In the genomic region with DNA sequence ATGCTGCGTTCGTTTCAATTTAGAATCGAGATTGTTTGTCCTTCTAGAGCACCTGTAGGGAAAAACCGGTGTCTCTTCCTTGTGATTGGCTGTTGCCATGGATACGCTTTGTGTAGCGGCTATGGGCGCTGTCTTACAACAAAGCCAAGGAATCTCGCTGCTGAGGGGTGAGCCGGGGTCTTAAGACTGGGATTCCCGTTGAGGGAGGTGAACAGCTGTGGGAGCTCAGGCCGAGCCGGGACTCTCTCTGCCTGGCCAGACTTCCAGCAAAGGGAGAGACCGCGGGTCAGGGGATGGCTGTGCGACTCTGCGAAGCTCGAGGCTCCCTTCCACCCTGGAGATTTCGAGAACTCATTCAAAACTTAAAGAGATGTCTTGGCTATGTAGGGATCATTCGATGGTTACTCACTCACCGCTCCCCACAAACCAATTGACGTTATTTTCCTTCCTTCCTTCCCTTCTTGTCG, we compare ENCODE assay signal across 2 cellular contexts.
TF ChIP-seq lines count a peak whose summit lies in the region.

A gene with protein sequence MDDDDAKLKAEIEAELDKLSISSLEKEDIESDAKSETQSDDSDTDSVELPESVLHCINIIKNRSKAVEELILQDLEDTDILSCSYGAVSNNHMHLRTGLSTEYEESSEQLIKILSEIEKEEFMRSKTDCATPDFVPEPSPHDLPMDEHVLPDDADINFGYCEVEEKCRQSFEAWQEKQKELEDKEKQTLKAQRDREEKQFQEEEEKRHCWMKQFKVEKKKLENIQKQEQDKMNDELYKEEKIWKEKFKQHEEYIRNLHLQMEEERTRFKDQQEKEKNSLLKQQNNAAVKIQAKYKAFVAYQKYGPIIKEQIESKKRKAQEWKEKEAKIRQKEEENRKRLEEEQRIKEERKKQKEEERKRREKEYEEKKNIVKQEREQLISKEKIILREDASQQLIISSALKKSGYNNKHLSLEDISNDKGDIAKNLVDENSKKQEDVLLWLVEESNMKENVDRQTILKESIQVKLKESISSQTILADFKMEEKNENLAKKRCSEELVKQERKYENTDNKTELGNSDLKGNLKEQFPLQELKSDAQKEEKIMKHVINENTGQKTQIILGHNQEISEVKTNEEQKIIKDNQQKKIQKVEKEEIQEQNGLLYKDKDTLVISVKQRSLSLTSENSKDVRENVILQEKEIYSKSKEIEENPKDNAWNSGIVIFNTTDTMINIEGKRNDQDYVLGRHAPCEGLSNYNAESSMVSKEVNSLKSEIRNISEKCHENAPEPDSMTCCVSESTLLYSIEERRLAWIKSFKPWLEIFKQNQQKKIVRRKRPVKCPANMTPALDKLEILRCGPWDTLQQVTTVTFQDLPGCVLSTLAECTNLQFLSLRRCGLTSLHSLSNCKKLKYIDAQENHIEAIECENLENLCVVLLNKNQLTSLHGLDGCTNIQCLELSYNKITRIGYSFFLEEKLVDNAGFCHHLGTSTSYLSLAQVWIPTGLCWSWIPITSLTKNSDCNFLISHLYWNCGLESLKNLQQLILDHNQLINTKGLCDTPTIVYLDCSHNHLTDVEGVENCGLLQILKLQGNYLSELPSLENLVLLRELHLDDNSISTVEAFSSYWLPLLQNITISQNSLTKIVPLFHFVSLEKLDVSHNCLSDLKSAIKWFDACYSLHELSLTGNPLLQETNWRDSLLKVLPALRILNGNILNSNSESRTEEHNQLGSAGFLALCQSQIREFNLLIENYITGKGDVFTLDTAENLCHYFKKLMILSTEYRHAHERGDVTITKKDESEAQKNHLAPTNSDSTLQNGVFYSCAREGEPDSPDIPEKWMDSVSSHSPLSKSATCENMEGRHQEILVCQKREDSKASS (N-terminal part only) (plus strand): TSS at position 111 of the 467 bp plus-strand sequence. CDS start 1,826 bp downstream, outside the sequence.
A gene (minus strand): TSS at position 37 of the 467 bp plus-strand sequence. CDS start 6,331 bp downstream, outside the sequence.

TF ChIP-seq in PFSK-1, 5 proteins besides CTCF, POLR2A, EP300 and RAD21:
- no peak for TF ChIP-seq TAF1 (IDR thresholded peaks at IDR 0.05; ENCODE audit: borderline replicate concordance, insufficient read depth, low read length)
- TF ChIP-seq SIN3A (IDR thresholded peaks at IDR 0.05; ENCODE audit: borderline replicate concordance, insufficient read depth, low read length): peak; percentile 99
- TF ChIP-seq, protein P1, sequence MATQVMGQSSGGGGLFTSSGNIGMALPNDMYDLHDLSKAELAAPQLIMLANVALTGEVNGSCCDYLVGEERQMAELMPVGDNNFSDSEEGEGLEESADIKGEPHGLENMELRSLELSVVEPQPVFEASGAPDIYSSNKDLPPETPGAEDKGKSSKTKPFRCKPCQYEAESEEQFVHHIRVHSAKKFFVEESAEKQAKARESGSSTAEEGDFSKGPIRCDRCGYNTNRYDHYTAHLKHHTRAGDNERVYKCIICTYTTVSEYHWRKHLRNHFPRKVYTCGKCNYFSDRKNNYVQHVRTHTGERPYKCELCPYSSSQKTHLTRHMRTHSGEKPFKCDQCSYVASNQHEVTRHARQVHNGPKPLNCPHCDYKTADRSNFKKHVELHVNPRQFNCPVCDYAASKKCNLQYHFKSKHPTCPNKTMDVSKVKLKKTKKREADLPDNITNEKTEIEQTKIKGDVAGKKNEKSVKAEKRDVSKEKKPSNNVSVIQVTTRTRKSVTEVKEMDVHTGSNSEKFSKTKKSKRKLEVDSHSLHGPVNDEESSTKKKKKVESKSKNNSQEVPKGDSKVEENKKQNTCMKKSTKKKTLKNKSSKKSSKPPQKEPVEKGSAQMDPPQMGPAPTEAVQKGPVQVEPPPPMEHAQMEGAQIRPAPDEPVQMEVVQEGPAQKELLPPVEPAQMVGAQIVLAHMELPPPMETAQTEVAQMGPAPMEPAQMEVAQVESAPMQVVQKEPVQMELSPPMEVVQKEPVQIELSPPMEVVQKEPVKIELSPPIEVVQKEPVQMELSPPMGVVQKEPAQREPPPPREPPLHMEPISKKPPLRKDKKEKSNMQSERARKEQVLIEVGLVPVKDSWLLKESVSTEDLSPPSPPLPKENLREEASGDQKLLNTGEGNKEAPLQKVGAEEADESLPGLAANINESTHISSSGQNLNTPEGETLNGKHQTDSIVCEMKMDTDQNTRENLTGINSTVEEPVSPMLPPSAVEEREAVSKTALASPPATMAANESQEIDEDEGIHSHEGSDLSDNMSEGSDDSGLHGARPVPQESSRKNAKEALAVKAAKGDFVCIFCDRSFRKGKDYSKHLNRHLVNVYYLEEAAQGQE (IDR thresholded peaks at IDR 0.05; ENCODE audit: insufficient read depth in 1 of 2, low read depth in 2 of 2, low read length in 2 of 2): peak in 1 of 2 experiments; percentile 68; a peak in 2 of 4 replicates

TF ChIP-seq in GM12878, 131 proteins besides CTCF, POLR2A, EP300 and RAD21:
- TF ChIP-seq ATF7 (IDR thresholded peaks at IDR 0.05; ENCODE audit: low read depth) (no peak), YY1 (IDR thresholded peaks at IDR 0.05; ENCODE audit: low read depth, low read length) (peak; percentile 52; the same call in 1 of the 2 replicates), BMI1 (IDR thresholded peaks at IDR 0.05; ENCODE audit: borderline replicate concordance) (peak; percentile 98), MXI1 (IDR thresholded peaks at IDR 0.05; ENCODE audit: low read depth, low read length) (0 out of 2 replicates have a peak, but pooled peaks have one; percentile 59)
- TF ChIP-seq, protein P2, sequence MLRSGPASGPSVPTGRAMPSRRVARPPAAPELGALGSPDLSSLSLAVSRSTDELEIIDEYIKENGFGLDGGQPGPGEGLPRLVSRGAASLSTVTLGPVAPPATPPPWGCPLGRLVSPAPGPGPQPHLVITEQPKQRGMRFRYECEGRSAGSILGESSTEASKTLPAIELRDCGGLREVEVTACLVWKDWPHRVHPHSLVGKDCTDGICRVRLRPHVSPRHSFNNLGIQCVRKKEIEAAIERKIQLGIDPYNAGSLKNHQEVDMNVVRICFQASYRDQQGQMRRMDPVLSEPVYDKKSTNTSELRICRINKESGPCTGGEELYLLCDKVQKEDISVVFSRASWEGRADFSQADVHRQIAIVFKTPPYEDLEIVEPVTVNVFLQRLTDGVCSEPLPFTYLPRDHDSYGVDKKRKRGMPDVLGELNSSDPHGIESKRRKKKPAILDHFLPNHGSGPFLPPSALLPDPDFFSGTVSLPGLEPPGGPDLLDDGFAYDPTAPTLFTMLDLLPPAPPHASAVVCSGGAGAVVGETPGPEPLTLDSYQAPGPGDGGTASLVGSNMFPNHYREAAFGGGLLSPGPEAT (IDR thresholded peaks at IDR 0.05; ENCODE audit: low read depth): peak; percentile 83
- TF ChIP-seq, protein P3, sequence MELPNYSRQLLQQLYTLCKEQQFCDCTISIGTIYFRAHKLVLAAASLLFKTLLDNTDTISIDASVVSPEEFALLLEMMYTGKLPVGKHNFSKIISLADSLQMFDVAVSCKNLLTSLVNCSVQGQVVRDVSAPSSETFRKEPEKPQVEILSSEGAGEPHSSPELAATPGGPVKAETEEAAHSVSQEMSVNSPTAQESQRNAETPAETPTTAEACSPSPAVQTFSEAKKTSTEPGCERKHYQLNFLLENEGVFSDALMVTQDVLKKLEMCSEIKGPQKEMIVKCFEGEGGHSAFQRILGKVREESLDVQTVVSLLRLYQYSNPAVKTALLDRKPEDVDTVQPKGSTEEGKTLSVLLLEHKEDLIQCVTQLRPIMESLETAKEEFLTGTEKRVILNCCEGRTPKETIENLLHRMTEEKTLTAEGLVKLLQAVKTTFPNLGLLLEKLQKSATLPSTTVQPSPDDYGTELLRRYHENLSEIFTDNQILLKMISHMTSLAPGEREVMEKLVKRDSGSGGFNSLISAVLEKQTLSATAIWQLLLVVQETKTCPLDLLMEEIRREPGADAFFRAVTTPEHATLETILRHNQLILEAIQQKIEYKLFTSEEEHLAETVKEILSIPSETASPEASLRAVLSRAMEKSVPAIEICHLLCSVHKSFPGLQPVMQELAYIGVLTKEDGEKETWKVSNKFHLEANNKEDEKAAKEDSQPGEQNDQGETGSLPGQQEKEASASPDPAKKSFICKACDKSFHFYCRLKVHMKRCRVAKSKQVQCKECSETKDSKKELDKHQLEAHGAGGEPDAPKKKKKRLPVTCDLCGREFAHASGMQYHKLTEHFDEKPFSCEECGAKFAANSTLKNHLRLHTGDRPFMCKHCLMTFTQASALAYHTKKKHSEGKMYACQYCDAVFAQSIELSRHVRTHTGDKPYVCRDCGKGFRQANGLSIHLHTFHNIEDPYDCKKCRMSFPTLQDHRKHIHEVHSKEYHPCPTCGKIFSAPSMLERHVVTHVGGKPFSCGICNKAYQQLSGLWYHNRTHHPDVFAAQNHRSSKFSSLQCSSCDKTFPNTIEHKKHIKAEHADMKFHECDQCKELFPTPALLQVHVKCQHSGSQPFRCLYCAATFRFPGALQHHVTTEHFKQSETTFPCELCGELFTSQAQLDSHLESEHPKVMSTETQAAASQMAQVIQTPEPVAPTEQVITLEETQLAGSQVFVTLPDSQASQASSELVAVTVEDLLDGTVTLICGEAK (IDR thresholded peaks at IDR 0.05; ENCODE audit: borderline replicate concordance): no peak
- TF ChIP-seq, protein P4, sequence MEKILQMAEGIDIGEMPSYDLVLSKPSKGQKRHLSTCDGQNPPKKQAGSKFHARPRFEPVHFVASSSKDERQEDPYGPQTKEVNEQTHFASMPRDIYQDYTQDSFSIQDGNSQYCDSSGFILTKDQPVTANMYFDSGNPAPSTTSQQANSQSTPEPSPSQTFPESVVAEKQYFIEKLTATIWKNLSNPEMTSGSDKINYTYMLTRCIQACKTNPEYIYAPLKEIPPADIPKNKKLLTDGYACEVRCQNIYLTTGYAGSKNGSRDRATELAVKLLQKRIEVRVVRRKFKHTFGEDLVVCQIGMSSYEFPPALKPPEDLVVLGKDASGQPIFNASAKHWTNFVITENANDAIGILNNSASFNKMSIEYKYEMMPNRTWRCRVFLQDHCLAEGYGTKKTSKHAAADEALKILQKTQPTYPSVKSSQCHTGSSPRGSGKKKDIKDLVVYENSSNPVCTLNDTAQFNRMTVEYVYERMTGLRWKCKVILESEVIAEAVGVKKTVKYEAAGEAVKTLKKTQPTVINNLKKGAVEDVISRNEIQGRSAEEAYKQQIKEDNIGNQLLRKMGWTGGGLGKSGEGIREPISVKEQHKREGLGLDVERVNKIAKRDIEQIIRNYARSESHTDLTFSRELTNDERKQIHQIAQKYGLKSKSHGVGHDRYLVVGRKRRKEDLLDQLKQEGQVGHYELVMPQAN (conservative IDR thresholded peaks at IDR 0.05): peak; percentile 70; the same call in 1 of the 2 replicates
